In the genomic region with DNA sequence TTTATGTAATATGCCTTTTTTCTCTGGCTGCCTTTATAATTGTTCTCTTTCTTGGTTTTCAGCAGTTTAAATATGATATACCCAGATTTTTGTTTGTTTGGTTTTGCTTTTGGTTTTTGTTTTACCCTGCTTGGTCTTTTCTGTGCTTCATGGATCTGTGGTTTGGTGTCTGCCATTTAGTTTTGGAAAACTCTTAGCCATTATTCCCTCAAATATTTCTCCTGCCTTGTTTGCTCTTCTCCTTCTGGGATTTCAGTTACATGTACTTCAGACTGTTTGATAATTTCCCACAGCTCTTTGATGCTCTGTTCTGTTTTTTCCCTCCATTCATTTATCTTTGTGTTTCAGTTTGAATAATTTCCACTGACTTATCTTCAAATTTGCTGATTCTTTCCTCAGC, we compare ENCODE assay signal across 35 cellular contexts.
"Had no signal": no experiment of that assay in that cellular context is flagged by ENCODE, and none has a peak within 500 bp of the region (broad histone marks: within the 10 kb centered on the region; RNA-seq: fewer than 3 reads in every experiment).

No MANE protein-coding gene starts in this region.

- H3K9me3 ChIP-seq: colonic mucosa had no signal

- H3K27me3 Mint-ChIP-seq: activated B cell treated with CpG ODN at 0.5 μM for 24 hours; activated CD4-positive, alpha-beta memory T cell treated with anti-CD3 and anti-CD28 coated beads for 36 hours; activated CD8-positive, alpha-beta T cell treated with anti-CD3 and anti-CD28 coated beads for 36 hours; activated naive CD4-positive, alpha-beta T cell treated with anti-CD3 and anti-CD28 coated beads, Interleukin-2, amount 50 U/mL, for 24 hours; activated naive CD8-positive, alpha-beta T cell; activated naive CD8-positive, alpha-beta T cell treated with anti-CD3 and anti-CD28 coated beads, Interleukin-2, amount 50 U/mL, for 24 hours; central memory CD8-positive, alpha-beta T cell had no signal

- H3K4me1 Mint-ChIP-seq: activated B cell treated with CpG ODN at 0.5 μM for 24 hours; activated CD4-positive, alpha-beta T cell treated with anti-CD3 and anti-CD28 coated beads, Interleukin-2, amount 10 ng/mL, durations not matched to agents 24 days and 14 days; activated CD8-positive, alpha-beta memory T cell treated with anti-CD3 and anti-CD28 coated beads, Interleukin-2, amount 10 ng/mL, durations not matched to agents 7 days and 5 days; activated naive CD4-positive, alpha-beta T cell treated with anti-CD3 and anti-CD28 coated beads, Interleukin-2, amount 10 ng/mL, durations not matched to agents 7 days and 5 days; activated naive CD4-positive, alpha-beta T cell treated with anti-CD3 and anti-CD28 coated beads, Interleukin-2, amount 50 U/mL, for 24 hours; activated naive CD8-positive, alpha-beta T cell treated with anti-CD3 and anti-CD28 coated beads, Interleukin-2, amount 10 ng/mL, durations not matched to agents 7 days and 5 days; brain; central memory CD8-positive, alpha-beta T cell had no signal

- ATAC-seq: activated CD8-positive, alpha-beta memory T cell treated with anti-CD3 and anti-CD28 coated beads, Interleukin-2, amount 10 ng/mL, durations not matched to agents 7 days and 5 days; activated CD8-positive, alpha-beta T cell treated with anti-CD3 and anti-CD28 coated beads for 36 hours; activated naive CD8-positive, alpha-beta T cell treated with anti-CD3 and anti-CD28 coated beads, Interleukin-2, amount 50 U/mL, for 24 hours had no signal

- H3K27ac ChIP-seq: ascending aorta, cardiac muscle cell, colonic mucosa, VCaP had no signal

- H3K27me3 ChIP-seq: ascending aorta, cardiac muscle cell, colonic mucosa had no signal

- H3K4me3 Mint-ChIP-seq: activated B cell treated with CpG ODN at 0.5 μM for 24 hours; activated CD4-positive, alpha-beta memory T cell treated with anti-CD3 and anti-CD28 coated beads for 36 hours; activated CD4-positive, alpha-beta T cell treated with anti-CD3 and anti-CD28 coated beads, Interleukin-2, amount 10 ng/mL, durations not matched to agents 24 days and 14 days; activated CD8-positive, alpha-beta memory T cell treated with anti-CD3 and anti-CD28 coated beads, Interleukin-2, amount 10 ng/mL, durations not matched to agents 7 days and 5 days; activated CD8-positive, alpha-beta T cell treated with anti-CD3 and anti-CD28 coated beads for 36 hours; activated naive CD4-positive, alpha-beta T cell treated with anti-CD3 and anti-CD28 coated beads, Interleukin-2, amount 10 ng/mL, durations not matched to agents 7 days and 5 days; activated naive CD4-positive, alpha-beta T cell treated with anti-CD3 and anti-CD28 coated beads, Interleukin-2, amount 50 U/mL, for 24 hours; activated naive CD8-positive, alpha-beta T cell; activated naive CD8-positive, alpha-beta T cell treated with anti-CD3 and anti-CD28 coated beads, Interleukin-2, amount 10 ng/mL, durations not matched to agents 7 days and 5 days; activated naive CD8-positive, alpha-beta T cell treated with anti-CD3 and anti-CD28 coated beads, Interleukin-2, amount 50 U/mL, for 24 hours; activated T-cell treated with anti-CD3 and anti-CD28 coated beads, Interleukin-2, amount 50 U/mL, for 24 hours; brain; central memory CD8-positive, alpha-beta T cell; T-helper 2 cell treated with Interferon-gamma antibody and Interleukin-4, amounts not matched to agents 5 μg/mL and 100 μg/mL, for 36 hours had no signal

- H3K4me3 ChIP-seq: ascending aorta, cardiac muscle cell, colonic mucosa had no signal

- H3K27ac Mint-ChIP-seq: activated B cell treated with CpG ODN at 0.5 μM for 24 hours; activated CD4-positive, alpha-beta memory T cell treated with anti-CD3 and anti-CD28 coated beads for 36 hours; activated CD4-positive, alpha-beta T cell treated with anti-CD3 and anti-CD28 coated beads, Interleukin-2, amount 10 ng/mL, durations not matched to agents 24 days and 14 days; activated CD8-positive, alpha-beta memory T cell treated with anti-CD3 and anti-CD28 coated beads, Interleukin-2, amount 10 ng/mL, durations not matched to agents 7 days and 5 days; activated CD8-positive, alpha-beta T cell treated with anti-CD3 and anti-CD28 coated beads for 36 hours; activated naive CD4-positive, alpha-beta T cell treated with anti-CD3 and anti-CD28 coated beads, Interleukin-2, amount 10 ng/mL, durations not matched to agents 7 days and 5 days; activated naive CD4-positive, alpha-beta T cell treated with anti-CD3 and anti-CD28 coated beads, Interleukin-2, amount 50 U/mL, for 24 hours; activated naive CD8-positive, alpha-beta T cell; activated naive CD8-positive, alpha-beta T cell treated with anti-CD3 and anti-CD28 coated beads, Interleukin-2, amount 10 ng/mL, durations not matched to agents 7 days and 5 days; activated naive CD8-positive, alpha-beta T cell treated with anti-CD3 and anti-CD28 coated beads, Interleukin-2, amount 50 U/mL, for 24 hours; activated T-cell treated with anti-CD3 and anti-CD28 coated beads, Interleukin-2, amount 50 U/mL, for 24 hours; activated T-helper 2 cell treated with anti-CD3 and anti-CD28 coated beads, Interferon-gamma antibody, Interleukin-2, Interleukin-4, amounts not matched to agents 10 μg/mL and 5 μg/mL and 100 μg/mL, durations not matched to agents 14 hours and 24 hours and 36 hours; brain; T-helper 2 cell treated with Interferon-gamma antibody and Interleukin-4, amounts not matched to agents 5 μg/mL and 100 μg/mL, for 36 hours had no signal

- H3K36me3 Mint-ChIP-seq: activated naive CD4-positive, alpha-beta T cell treated with anti-CD3 and anti-CD28 coated beads, Interleukin-2, amount 10 ng/mL, durations not matched to agents 7 days and 5 days; brain had no signal

- H3K4me1 ChIP-seq: ascending aorta, colonic mucosa had no signal

- DNase-seq: activated B cell treated with CpG ODN at 0.5 μM for 24 hours; activated CD4-positive, alpha-beta memory T cell treated with anti-CD3 and anti-CD28 coated beads for 36 hours; activated CD4-positive, alpha-beta T cell treated with anti-CD3 and anti-CD28 coated beads for 4 hours; activated CD4-positive, alpha-beta T cell treated with anti-CD3 and anti-CD28 coated beads, Interleukin-2, amount 10 ng/mL, durations not matched to agents 24 days and 14 days; activated CD4-positive, alpha-beta T cell treated with anti-CD3 and anti-CD28 coated beads, Interleukin-2, amount 50 U/mL, for 1 hour; activated CD4-positive, alpha-beta T cell treated with anti-CD3 and anti-CD28 coated beads, Interleukin-2, amount 50 U/mL, for 4 hours; activated CD4-positive, CD25-positive, alpha-beta regulatory T cell treated with anti-CD3 and anti-CD28 coated beads, Interleukin-2, amount 50 U/mL, for 72 hours; activated CD8-positive, alpha-beta memory T cell treated with anti-CD3 and anti-CD28 coated beads for 24 hours; activated CD8-positive, alpha-beta memory T cell treated with anti-CD3 and anti-CD28 coated beads, Interleukin-2, amount 10 ng/mL, durations not matched to agents 7 days and 5 days; activated CD8-positive, alpha-beta memory T cell treated with anti-CD3 and anti-CD28 coated beads, Interleukin-2, amount 50 U/mL, for 48 hours; activated CD8-positive, alpha-beta T cell treated with anti-CD3 and anti-CD28 coated beads for 36 hours; activated effector memory CD4-positive, alpha-beta T cell treated with Interleukin-2 at 50 U/mL for 16 hours; activated gamma-delta T cell; activated naive CD4-positive, alpha-beta T cell treated with anti-CD3 and anti-CD28 coated beads, Interleukin-2, amount 10 ng/mL, durations not matched to agents 7 days and 5 days; activated naive CD4-positive, alpha-beta T cell treated with Interleukin-2 at 50 U/mL for 16 hours; activated naive CD8-positive, alpha-beta T cell treated with anti-CD3 and anti-CD28 coated beads, Interleukin-2, amount 10 ng/mL, durations not matched to agents 7 days and 5 days; activated naive CD8-positive, alpha-beta T cell treated with anti-CD3 and anti-CD28 coated beads, Interleukin-2, amount 50 U/mL, for 24 hours; activated T-cell treated with anti-CD3 and anti-CD28 coated beads, Interleukin-2, amount 50 U/mL, for 24 hours; activated T-cell treated with anti-CD3 and anti-CD28 coated beads, Interleukin-2, amount 50 U/mL, for 48 hours; amygdala; anterior cingulate cortex; caudate nucleus; cerebellar nuclear complex; colonic mucosa; T-helper 2 cell; T-helper 9 cell had no signal

- H3K36me3 ChIP-seq: ascending aorta, cardiac muscle cell, colonic mucosa had no signal
